25 cellular contexts compared by ENCODE assay signal in the genomic region with DNA sequence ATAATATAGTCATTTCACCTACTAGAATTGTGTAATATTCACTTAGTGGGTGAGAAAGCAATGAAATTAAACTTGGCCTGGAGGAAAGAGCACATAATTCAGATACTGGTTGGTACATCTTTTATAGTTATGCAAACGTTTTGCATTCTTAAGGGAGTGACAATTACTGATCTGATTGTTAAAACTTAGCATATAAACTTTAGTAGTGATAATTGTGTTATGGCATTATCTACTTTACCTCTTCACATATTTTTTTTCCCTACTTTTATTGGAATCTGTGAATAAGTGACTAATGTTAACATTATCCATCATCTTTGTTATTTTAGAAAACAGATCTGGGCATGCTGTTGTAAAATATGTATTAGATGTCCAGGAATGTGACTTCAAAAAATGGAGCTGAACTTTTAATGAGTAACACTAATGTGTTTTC.
DNase-seq lines count a peak whose midpoint lies in the region; ATAC-seq and TF ChIP-seq lines count a peak whose summit lies in the region.
"Had no signal": no experiment of that assay in that cellular context is flagged by ENCODE, and none has a peak within 500 bp of the region (broad histone marks: within the 10 kb centered on the region; RNA-seq: fewer than 3 reads in every experiment).

No MANE protein-coding gene starts in this region.

- intact Hi-C loops in body of pancreas (cut with DNase I) = no loop called here

- H3K9me3 ChIP-seq in body of pancreas = no peaks in the 10 kb centered on the region
- H3K9me3 ChIP-seq: pancreas, right atrium auricular region had no signal

- H3K4me3 ChIP-seq in AG09309 (ENCODE audit: control insufficient read depth, low read depth, low read length) (no peak overlapping the region), brain microvascular endothelial cell (ENCODE audit: low read depth, low read length) (no peak overlapping the region), body of pancreas (no peak overlapping the region)
- H3K4me3 ChIP-seq: pancreas, right atrium auricular region had no signal

- no peaks in the 10 kb centered on the region for H3K4me1 ChIP-seq in body of pancreas
- H3K4me1 ChIP-seq: pancreas, right atrium auricular region had no signal

- H3K36me3 ChIP-seq in brain microvascular endothelial cell (replicated peaks) (no peaks in the 10 kb centered on the region), body of pancreas (replicated peaks in 1 of 2; ENCODE audit: insufficient read depth in 1 of 2, low read depth in 2 of 2) (no peaks in the 10 kb centered on the region)
- H3K36me3 ChIP-seq: pancreas, right atrium auricular region had no signal

- peak; percentile 57 for DNase-seq in AG09309 (ENCODE audit: low read depth)
- DNase-seq in HS-27A (ENCODE audit: low read depth) = peak; percentile 69
- DNase-seq in brain microvascular endothelial cell = no peak
- DNase-seq in kidney glomerular epithelial cell (lab: John Stamatoyannopoulos, UW) = peak; percentile 62
- DNase-seq in COLO668 (lab: John Stamatoyannopoulos, UW; ENCODE audit: unreplicated experiment) = no peak
- no peak for DNase-seq in body of pancreas
- no peak for DNase-seq in stimulated activated naive CD4-positive, alpha-beta T cell (lab: John Stamatoyannopoulos, UW)
- DNase-seq: ACHN; activated CD4-positive, alpha-beta T cell treated with anti-CD3 and anti-CD28 coated beads, Interleukin-2, amount 10 ng/mL, durations not matched to agents 24 days and 14 days; activated naive CD4-positive, alpha-beta T cell treated with anti-CD3 and anti-CD28 coated beads, Interleukin-2, amount 10 ng/mL, durations not matched to agents 7 days and 5 days; activated T-cell treated with anti-CD3 and anti-CD28 coated beads, Interleukin-2, amount 50 U/mL, for 4 hours; central memory CD4-positive, alpha-beta T cell; erythroblast; foreskin melanocyte; KBM-7; MV-4-11; naive thymus-derived CD8-positive, alpha-beta T cell; NCI-H1694; pancreas; stimulated activated CD4-positive, alpha-beta T cell treated with anti-CD3 and anti-CD28 coated beads, Interleukin-4, amount 100 ng/mL, for 1 hour had no signal

- in situ Hi-C loops in brain microvascular endothelial cell (cut with HindIII; ENCODE audit: low pct_ligation_motif_present, low sequenced_read_pairs) = no loop called here

- 3 to 12% methylated on average over 1 of the region's 1 CpG for WGBS in body of pancreas, 2 donors

- H3K27ac ChIP-seq in brain microvascular endothelial cell (peak overlapping the region; percentile 22), body of pancreas (no peak overlapping the region)
- H3K27ac ChIP-seq: C4-2B, pancreas, right atrium auricular region, VCaP had no signal

- no peaks in the 10 kb centered on the region for H3K27me3 ChIP-seq in brain microvascular endothelial cell (replicated peaks)
- no peaks in the 10 kb centered on the region for H3K27me3 ChIP-seq in body of pancreas
- H3K27me3 ChIP-seq: pancreas, right atrium auricular region had no signal

- TF ChIP-seq CTCF in AG09309 (IDR thresholded peaks at IDR 0.05; ENCODE audit: control insufficient read depth, insufficient read depth, low read depth, low read length, missing control alignments) (no peak), brain microvascular endothelial cell (IDR thresholded peaks at IDR 0.05; ENCODE audit: low read depth, low read length, missing control alignments) (no peak), body of pancreas (IDR thresholded peaks at IDR 0.05) (no peak)

- ATAC-seq in GM19397 (IDR thresholded peaks at IDR 0.05; ENCODE audit: unreplicated experiment) (no peak), body of pancreas (no peak)
- ATAC-seq: activated T-cell treated with anti-CD3 and anti-CD28 coated beads, Interleukin-2, amount 50 U/mL, for 4 hours; naive thymus-derived CD8-positive, alpha-beta T cell; pancreas; stimulated activated memory B cell treated with anti-CD40 and anti-IgM and Interleukin-4, amounts not matched to agents 10 μg/mL and 1 μg/mL and 100 μg/mL, for 72 hours had no signal

- TF ChIP-seq POLR2A in body of pancreas (IDR thresholded peaks at IDR 0.05) = no peak

Comparison
In these comparisons a context has a peak if more than half of its experiments do, and no peak if none do; other contexts are left out.
1. DNase-seq: peak in AG09309 (single experiment), HS-27A (single experiment) and kidney glomerular epithelial cell (single experiment); none in brain microvascular endothelial cell (single experiment), COLO668 (single experiment), body of pancreas (0 of 4) and stimulated activated naive CD4-positive, alpha-beta T cell (0 of 6).